30 cellular contexts compared by ENCODE assay signal in the genomic region with DNA sequence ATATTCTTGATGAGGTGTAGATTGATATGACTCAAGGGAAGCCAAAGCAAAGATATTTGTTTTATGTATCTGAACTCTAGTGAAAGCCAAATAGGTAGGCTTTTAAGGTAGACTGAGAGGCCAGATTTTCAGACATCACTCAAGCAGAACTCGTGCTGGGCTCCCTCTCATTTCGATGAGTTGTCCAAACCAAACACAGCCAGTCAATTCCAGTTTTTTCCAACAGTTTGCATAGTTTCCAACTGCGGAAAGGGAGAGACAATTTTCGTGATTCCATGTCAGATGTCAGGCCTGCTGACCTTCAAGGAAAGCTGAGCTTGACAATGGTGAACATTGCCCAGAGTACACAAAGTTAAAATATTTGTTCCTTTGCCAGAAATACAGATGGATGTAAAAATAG.
"Had no signal": no experiment of that assay in that cellular context is flagged by ENCODE, and none has a peak within 500 bp of the region (broad histone marks: within the 10 kb centered on the region; RNA-seq: fewer than 3 reads in every experiment).

No MANE protein-coding gene starts in this region.

- H3K27ac ChIP-seq: body of pancreas, cardiac muscle cell, WERI-Rb-1 had no signal

- H3K4me3 ChIP-seq: body of pancreas, cardiac muscle cell had no signal

- H3K4me1 ChIP-seq: body of pancreas had no signal

- ATAC-seq: activated CD4-positive, alpha-beta T cell treated with anti-CD3 and anti-CD28 coated beads for 36 hours; activated CD4-positive, CD25-positive, alpha-beta regulatory T cell treated with anti-CD3 and anti-CD28 coated beads, Interleukin-2, amount 50 U/mL, for 24 hours; activated CD8-positive, alpha-beta memory T cell treated with anti-CD3 and anti-CD28 coated beads, Interleukin-2, amount 10 ng/mL, durations not matched to agents 7 days and 5 days; activated CD8-positive, alpha-beta T cell treated with anti-CD3 and anti-CD28 coated beads, Interleukin-2, amount 10 ng/mL, durations not matched to agents 7 days and 5 days; activated naive CD8-positive, alpha-beta T cell treated with anti-CD3 and anti-CD28 coated beads, Interleukin-2, amount 50 U/mL, for 24 hours; body of pancreas; WTC11 had no signal

- H3K36me3 ChIP-seq: cardiac muscle cell, WERI-Rb-1 had no signal

- H3K9me3 ChIP-seq: body of pancreas had no signal

- H3K27me3 ChIP-seq: body of pancreas, cardiac muscle cell had no signal

- DNase-seq: activated CD4-positive, alpha-beta memory T cell treated with anti-CD3 and anti-CD28 coated beads, Interleukin-2, amount 10 ng/mL, durations not matched to agents 7 days and 5 days; activated CD4-positive, alpha-beta T cell treated with anti-CD3 and anti-CD28 coated beads for 1 hour; activated CD4-positive, alpha-beta T cell treated with anti-CD3 and anti-CD28 coated beads for 36 hours; activated CD4-positive, alpha-beta T cell treated with anti-CD3 and anti-CD28 coated beads for 48 hours; activated CD4-positive, alpha-beta T cell treated with anti-CD3 and anti-CD28 coated beads, Interleukin-2, amount 10 ng/mL, durations not matched to agents 7 days and 5 days; activated CD4-positive, alpha-beta T cell treated with anti-CD3 and anti-CD28 coated beads, Interleukin-2, amount 50 U/mL, for 48 hours; activated CD4-positive, CD25-positive, alpha-beta regulatory T cell; activated CD8-positive, alpha-beta memory T cell treated with anti-CD3 and anti-CD28 coated beads for 24 hours; activated CD8-positive, alpha-beta memory T cell treated with anti-CD3 and anti-CD28 coated beads, Interleukin-2, amount 10 ng/mL, durations not matched to agents 7 days and 5 days; activated CD8-positive, alpha-beta memory T cell treated with anti-CD3 and anti-CD28 coated beads, Interleukin-2, amount 50 U/mL, for 48 hours; activated CD8-positive, alpha-beta T cell treated with anti-CD3 and anti-CD28 coated beads, Interleukin-2, amount 10 ng/mL, durations not matched to agents 7 days and 5 days; activated effector memory CD4-positive, alpha-beta T cell treated with Interleukin-2 at 50 U/mL for 16 hours; activated gamma-delta T cell; activated naive CD4-positive, alpha-beta T cell treated with anti-CD3 and anti-CD28 coated beads, Interleukin-2, amount 10 ng/mL, durations not matched to agents 7 days and 5 days; activated naive CD4-positive, alpha-beta T cell treated with Interleukin-2 at 50 U/mL for 16 hours; activated naive CD8-positive, alpha-beta T cell treated with anti-CD3 and anti-CD28 coated beads, Interleukin-2, amount 10 ng/mL, durations not matched to agents 7 days and 5 days; activated naive CD8-positive, alpha-beta T cell treated with anti-CD3 and anti-CD28 coated beads, Interleukin-2, amount 50 U/mL, for 24 hours; activated T-cell treated with anti-CD3 and anti-CD28 coated beads, Interleukin-2, amount 50 U/mL, for 24 hours; activated T-cell treated with anti-CD3 and anti-CD28 coated beads, Interleukin-2, amount 50 U/mL, for 48 hours; amygdala; anterior cingulate cortex; body of pancreas; caudate nucleus; T-helper 1 cell; T-helper 2 cell; T-helper 9 cell; WERI-Rb-1 had no signal
